ENCODE assay signal across 26 cellular contexts in the genomic region with DNA sequence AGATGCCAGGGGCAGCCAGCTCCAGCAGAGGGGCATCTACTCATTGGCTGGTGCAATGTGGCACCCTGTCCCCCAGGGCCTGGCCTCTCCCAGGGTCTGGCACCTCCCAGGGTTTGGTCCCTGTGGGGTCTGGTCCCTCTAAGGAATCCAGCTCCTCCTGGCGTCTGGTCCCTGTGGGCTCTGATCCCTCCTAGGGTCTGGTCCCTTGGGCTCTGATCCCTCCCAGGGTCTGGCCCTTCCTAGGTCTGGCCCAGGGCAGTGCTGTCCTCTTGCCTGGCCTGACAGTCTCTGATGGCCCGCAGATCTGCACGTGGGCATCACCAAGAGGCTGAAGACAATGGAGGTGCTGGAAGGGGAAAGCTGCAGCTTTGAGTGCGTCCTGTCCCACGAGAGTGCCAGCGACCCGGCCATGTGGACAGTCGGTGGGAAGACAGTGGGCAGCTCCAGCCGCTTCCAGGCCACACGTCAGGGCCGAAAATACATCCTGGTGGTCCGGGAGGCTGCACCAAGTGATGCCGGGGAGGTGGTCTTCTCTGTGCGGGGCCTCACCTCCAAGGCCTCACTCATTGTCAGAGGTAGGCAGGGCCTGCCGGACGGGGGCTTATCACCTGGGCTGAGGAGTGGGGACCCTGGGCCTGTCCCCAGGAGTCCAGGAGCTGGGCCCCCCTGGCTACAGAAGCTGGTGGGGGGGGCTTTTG.
A peak's percentile ranks its signal among the peaks of the same experiment; 100 is the strongest.
DNase-seq lines count a peak whose midpoint lies in the region; TF ChIP-seq lines count a peak whose summit lies in the region.
"Had no signal": no experiment of that assay in that cellular context is flagged by ENCODE, and none has a peak within 500 bp of the region (broad histone marks: within the 10 kb centered on the region; RNA-seq: fewer than 3 reads in every experiment).

No MANE protein-coding gene starts in this region.

- H4K91ac ChIP-seq in H9 (ENCODE audit: insufficient read length, low read depth, low read length) = no peak overlapping the region
- no peak overlapping the region for H4K91ac ChIP-seq in neuronal stem cell (ENCODE audit: low read depth, low read length, poor library complexity)

- no peaks in the 10 kb centered on the region for H3K79me2 ChIP-seq in H9 (ENCODE audit: insufficient read depth, low read length)

- H3K4me2 ChIP-seq in H9 (ENCODE audit: insufficient read depth, insufficient read length, low read length) = no peak overlapping the region
- no peak overlapping the region for H3K4me2 ChIP-seq in neuronal stem cell (ENCODE audit: insufficient read depth, low read length, poor library complexity, severe bottlenecking)

- intact Hi-C loops in CD14-positive monocyte (cut with micrococcal nuclease) = no loop called here
- intact Hi-C loops in cardiac septum (cut with DNase I) = no loop called here

- H3K56ac ChIP-seq in H9 (ENCODE audit: insufficient read length, low read depth, low read length) = no peak overlapping the region

- H3K23ac ChIP-seq in H9 (ENCODE audit: insufficient read length, low read depth, low read length) (no peak overlapping the region), neuronal stem cell (ENCODE audit: low read depth, low read length, poor library complexity) (no peak overlapping the region)

- H2BK120ac ChIP-seq in H9 (ENCODE audit: low read depth, low read length, poor library complexity, severe bottlenecking) (no peak overlapping the region), neuronal stem cell (ENCODE audit: low read depth, low read length) (no peak overlapping the region)

- no peak overlapping the region for H4K5ac ChIP-seq in H9 (ENCODE audit: insufficient read length, low read depth, low read length)

- H3K9me3 ChIP-seq in H9 (ENCODE audit: control insufficient read depth, low read depth, low read length) (no peaks in the 10 kb centered on the region), neuronal stem cell (replicated peaks in 1 of 2; ENCODE audit: control insufficient read depth in 2 of 2, insufficient read depth in 1 of 2, low read depth in 1 of 2, low read length in 2 of 2) (no peaks in the 10 kb centered on the region)
- H3K9me3 ChIP-seq: adrenal gland, esophagus squamous epithelium, gastroesophageal sphincter, neutrophil, prostate gland, uterus had no signal

- H3K27me3 ChIP-seq in H9 (ENCODE audit: insufficient read depth, low read length) = no peaks in the 10 kb centered on the region
- no peaks in the 10 kb centered on the region for H3K27me3 ChIP-seq in neuronal stem cell (ENCODE audit: control insufficient read depth in 3 of 3, insufficient read depth in 3 of 3, low read depth in 1 of 3, low read length in 3 of 3)
- H3K27me3 ChIP-seq: adrenal gland, brain microvascular endothelial cell, esophagus squamous epithelium, gastroesophageal sphincter, uterus had no signal

- H3K4me1 ChIP-seq in H9 (ENCODE audit: insufficient read depth, low read length) (no peaks in the 10 kb centered on the region), neuronal stem cell (ENCODE audit: control insufficient read depth in 2 of 2, insufficient read depth in 1 of 2, low read depth in 1 of 2, low read length in 2 of 2) (peaks cover 0 to 3% of the 10 kb centered on the region in 2 donors)
- H3K4me1 ChIP-seq: adrenal gland, prostate gland, uterus had no signal

- H3K27me3 Mint-ChIP-seq in CD14-positive monocyte (ENCODE audit: low read depth in 3 of 3) (peaks cover 0 to 1% (median 0%) of the 10 kb centered on the region in 3 donors), H9 (ENCODE audit: low read depth) (no peaks in the 10 kb centered on the region)
- H3K27me3 Mint-ChIP-seq: activated CD4-positive, alpha-beta memory T cell treated with anti-CD3 and anti-CD28 coated beads for 36 hours; IgD-negative memory B cell had no signal

- TF ChIP-seq CTCF in CD14-positive monocyte (IDR thresholded peaks at IDR 0.05) = no peak
- TF ChIP-seq CTCF in H9 (conservative IDR thresholded peaks at IDR 0.05) = no peak

- H3K18ac ChIP-seq in H9 (ENCODE audit: insufficient read length, low read depth, low read length) (no peak overlapping the region), neuronal stem cell (ENCODE audit: low read length) (no peak overlapping the region)

- H2AK5ac ChIP-seq in H9 (ENCODE audit: insufficient read length, low read length) (no peak overlapping the region), neuronal stem cell (ENCODE audit: low read depth, low read length) (no peak overlapping the region)

- no peak overlapping the region for H3T11ph ChIP-seq in H9 (ENCODE audit: low read length)

- H3K23me2 ChIP-seq in H9 (ENCODE audit: insufficient read length, low read depth, low read length, poor library complexity, severe bottlenecking) = no peaks in the 10 kb centered on the region

- H3K14ac ChIP-seq in H9 (ENCODE audit: insufficient read depth, low read length) = no peak overlapping the region
- no peak overlapping the region for H3K14ac ChIP-seq in neuronal stem cell (ENCODE audit: low read length)

- DNase-seq in CD14-positive monocyte (ENCODE audit: low spot score) = peak; percentile 34
- DNase-seq in H9 = peak; percentile 20
- DNase-seq in cardiac septum (ENCODE audit: low spot score) = peak; percentile 66
- no peak for DNase-seq in neuronal stem cell (ENCODE audit: low spot score)
- no peak for DNase-seq in NOMO-1 treated with dmso at 0.1 percent for 144 hours (lab: John Stamatoyannopoulos, UW; ENCODE audit: unreplicated experiment)
- no peak for DNase-seq in dermis blood vessel endothelial cell
- DNase-seq in COR-L47 (lab: John Stamatoyannopoulos, UW) = no peak
- no peak for DNase-seq in superior temporal gyrus (ENCODE audit: extremely low spot score)
- DNase-seq: activated CD4-positive, alpha-beta memory T cell treated with anti-CD3 and anti-CD28 coated beads for 36 hours; activated gamma-delta T cell; activated T-cell treated with anti-CD3 and anti-CD28 coated beads, Interleukin-2, amount 50 U/mL, for 1 hour; brain microvascular endothelial cell; Calu3; esophagus squamous epithelium; HFFc6; hypothalamus; NCI-H1092 treated with DMSO at 0.1 percent for 48 hours; NCI-H2081; NCI-H345; NCI-H774 had no signal

- H3K9me3 Mint-ChIP-seq in CD14-positive monocyte (peaks cover 0 to 3% (median 0%) of the 10 kb centered on the region in 7 donors), H9 (no peaks in the 10 kb centered on the region)
- H3K9me3 Mint-ChIP-seq: activated CD4-positive, alpha-beta memory T cell treated with anti-CD3 and anti-CD28 coated beads for 36 hours; IgD-negative memory B cell had no signal

- H2AFZ ChIP-seq in H9 (ENCODE audit: low read length) (no peak overlapping the region), neuronal stem cell (ENCODE audit: low read length) (no peak overlapping the region)

- H2BK15ac ChIP-seq in H9 (ENCODE audit: low read depth, low read length) (no peak overlapping the region), neuronal stem cell (ENCODE audit: low read length) (no peak overlapping the region)

- no peak overlapping the region for H3K27ac Mint-ChIP-seq in CD14-positive monocyte
- no peak overlapping the region for H3K27ac Mint-ChIP-seq in H9
- H3K27ac Mint-ChIP-seq: activated CD4-positive, alpha-beta memory T cell treated with anti-CD3 and anti-CD28 coated beads for 36 hours; HFFc6; IgD-negative memory B cell had no signal

- H4K8ac ChIP-seq in H9 (replicated peaks; ENCODE audit: insufficient read length, low read depth, low read length) = no peak overlapping the region
- no peak overlapping the region for H4K8ac ChIP-seq in neuronal stem cell (ENCODE audit: low read depth, low read length)

- H3K4me1 Mint-ChIP-seq in CD14-positive monocyte = no peaks in the 10 kb centered on the region
- H3K4me1 Mint-ChIP-seq in H9 = no peaks in the 10 kb centered on the region
- H3K4me1 Mint-ChIP-seq: IgD-negative memory B cell had no signal

- H2BK5ac ChIP-seq in H9 (ENCODE audit: insufficient read length, low read length) = no peak overlapping the region
- H2BK5ac ChIP-seq in neuronal stem cell (ENCODE audit: low read length) = peak overlapping the region; percentile 75

- H3K4ac ChIP-seq in H9 (ENCODE audit: low read depth, low read length) (no peak overlapping the region), neuronal stem cell (ENCODE audit: low read length) (no peak overlapping the region)

- H3K9ac ChIP-seq in H9 (ENCODE audit: extremely low read depth, insufficient read length, low read length) = no peak overlapping the region
- no peak overlapping the region for H3K9ac ChIP-seq in neuronal stem cell (ENCODE audit: low read depth, low read length, poor library complexity)

- H2BK20ac ChIP-seq in H9 (ENCODE audit: low read depth, low read length, poor library complexity, severe bottlenecking) = no peak overlapping the region

- no peak overlapping the region for H3K27ac ChIP-seq in H9 (ENCODE audit: insufficient read length, low read depth, low read length)
- H3K27ac ChIP-seq in neuronal stem cell (replicated peaks; ENCODE audit: low read length) = no peak overlapping the region
- H3K27ac ChIP-seq: adrenal gland, brain microvascular endothelial cell, esophagus squamous epithelium, gastroesophageal sphincter, neutrophil, prostate gland, uterus had no signal

- H3K36me3 ChIP-seq in neuronal stem cell (replicated peaks in 1 of 2; ENCODE audit: control insufficient read depth in 2 of 2, insufficient read depth in 2 of 2, low read length in 2 of 2) = peaks cover 0 to 49% of the 10 kb centered on the region in 2 donors
- H3K36me3 ChIP-seq: adrenal gland, brain microvascular endothelial cell, neutrophil, prostate gland, uterus had no signal

- no peaks in the 10 kb centered on the region for H3K79me1 ChIP-seq in H9 (ENCODE audit: insufficient read depth, low read depth, low read length, poor library complexity, severe bottlenecking)
- H3K79me1 ChIP-seq in neuronal stem cell (ENCODE audit: low read depth, low read length) = peaks cover 5% of the 10 kb centered on the region

- no peaks in the 10 kb centered on the region for H3K36me3 Mint-ChIP-seq in CD14-positive monocyte
- peaks cover 16 to 48% (median 31%) of the 10 kb centered on the region in 3 experiments; a peak in 6 of 7 replicates for H3K36me3 Mint-ChIP-seq in H9 (ENCODE audit: insufficient read depth in 1 of 3, low read depth in 3 of 3)
- H3K36me3 Mint-ChIP-seq: activated CD4-positive, alpha-beta memory T cell treated with anti-CD3 and anti-CD28 coated beads for 36 hours; IgD-negative memory B cell had no signal

- H3K4me3 Mint-ChIP-seq in CD14-positive monocyte (no peak overlapping the region), H9 (no peak overlapping the region)
- H3K4me3 Mint-ChIP-seq: activated CD4-positive, alpha-beta memory T cell treated with anti-CD3 and anti-CD28 coated beads for 36 hours; HFFc6; IgD-negative memory B cell had no signal

- H2BK12ac ChIP-seq in H9 (ENCODE audit: insufficient read length, low read depth, low read length) (no peak overlapping the region), neuronal stem cell (ENCODE audit: low read length) (no peak overlapping the region)

- H3K4me3 ChIP-seq in neuronal stem cell (ENCODE audit: low read length in 2 of 2) = no peak overlapping the region
- H3K4me3 ChIP-seq: adrenal gland, esophagus squamous epithelium, gastroesophageal sphincter, prostate gland, uterus had no signal

- no CpG with 5 or more reads among the region's 16 CpGs for WGBS in H9 (ENCODE audit: extremely low coverage, insufficient read length, low lambda C conversion rate)
- no CpG with 5 or more reads among the region's 16 CpGs for WGBS in neuronal stem cell (ENCODE audit: extremely low coverage in 2 of 2, insufficient read length in 2 of 2, insufficient replicate concordance in 1 of 2), 2 donors

- no peaks in the 10 kb centered on the region for H4K20me1 ChIP-seq in H9 (ENCODE audit: control insufficient read depth, insufficient read depth, insufficient read length)

Comparison
In these comparisons a context has a peak if more than half of its experiments do, and no peak if none do; other contexts are left out.
1. DNase-seq: peak in CD14-positive monocyte (single experiment), H9 (single experiment) and cardiac septum (single experiment); none in neuronal stem cell (single experiment), NOMO-1 treated with dmso at 0.1 percent for 144 hours (single experiment), dermis blood vessel endothelial cell (single experiment), COR-L47 (single experiment) and superior temporal gyrus (single experiment).